17 cellular contexts compared by ENCODE assay signal in genomic region chr6:104943781-104944180, GRCh38. TPM values are rescaled to one million over a fixed set of nuclear protein-coding genes. Genes with fewer than 3 reads are reported as not detected.
DNase-seq lines count a peak whose midpoint lies in the region; ATAC-seq, FAIRE-seq and TF ChIP-seq lines count a peak whose summit lies in the region.
"Had no signal": no experiment of that assay in that cellular context is flagged by ENCODE, and none has a peak within 500 bp of the region (broad histone marks: within the 10 kb centered on the region; RNA-seq: fewer than 3 reads in every experiment).

No MANE protein-coding gene starts in this region.

- no peaks in the 10 kb centered on the region for H3F3A ChIP-seq in GM23338 (replicated peaks; ENCODE audit: low read depth)

- POLR2A ChIA-PET in endothelial cell of umbilical vein (lab: Charles Lee): no interaction called here

- TF ChIP-seq CTCF in GM23338 (conservative IDR thresholded peaks at IDR 0.05; ENCODE audit: low read depth in 2 of 2): no peak
- no peak for TF ChIP-seq CTCF in endothelial cell of umbilical vein (IDR thresholded peaks at IDR 0.05; ENCODE audit: extremely low read depth in 1 of 2, insufficient read depth in 1 of 2, low read depth in 1 of 2, low read length in 2 of 2)

- peaks cover 7% of the 10 kb centered on the region for H3K27me3 Mint-ChIP-seq in GM23338 (ENCODE audit: insufficient read depth, low read depth, poor library complexity)

- H3K4me1 ChIP-seq in GM23338 (ENCODE audit: insufficient read depth): peaks cover 15% of the 10 kb centered on the region
- H3K4me1 ChIP-seq in SJCRH30: no peaks in the 10 kb centered on the region
- peaks cover 4% of the 10 kb centered on the region for H3K4me1 ChIP-seq in endothelial cell of umbilical vein (ENCODE audit: control insufficient read depth, extremely low read depth, insufficient read depth, low read length)
- H3K4me1 ChIP-seq: BLaER1 had no signal

- no peak overlapping the region for H3K4me3 ChIP-seq in GM23338
- H3K4me3 ChIP-seq in SJCRH30: no peak overlapping the region
- H3K4me3 ChIP-seq in endothelial cell of umbilical vein (replicated peaks in 1 of 3; ENCODE audit: insufficient read depth in 1 of 3, low read depth in 1 of 3, low read length in 3 of 3): no peak overlapping the region
- H3K4me3 ChIP-seq: BLaER1, spleen had no signal

- no peaks in the 10 kb centered on the region for H3K27me3 ChIP-seq in GM23338 (ENCODE audit: insufficient read depth)
- H3K27me3 ChIP-seq in SJCRH30: no peaks in the 10 kb centered on the region
- peaks cover 12 to 56% of the 10 kb centered on the region in 2 experiments for H3K27me3 ChIP-seq in endothelial cell of umbilical vein (ENCODE audit: control insufficient read depth in 2 of 2, insufficient read depth in 2 of 2, low read length in 2 of 2)
- H3K27me3 ChIP-seq: BLaER1 had no signal

- no peak for TF ChIP-seq POLR2A in endothelial cell of umbilical vein (IDR thresholded peaks at IDR 0.05; ENCODE audit: low read depth, low read length)

- H3K4me3 Mint-ChIP-seq in GM23338: no peak overlapping the region
- H3K4me3 Mint-ChIP-seq: activated naive CD4-positive, alpha-beta T cell treated with anti-CD3 and anti-CD28 coated beads, Interleukin-2, amount 50 U/mL, for 24 hours had no signal

- DNase-seq in A172 (ENCODE audit: low spot score): peak; percentile 23
- DNase-seq in GM23338 (ENCODE audit: low spot score): no peak
- peak; percentile 26 to 63 for DNase-seq in SJCRH30
- DNase-seq in endothelial cell of umbilical vein (ENCODE audit: low read depth, low spot score): peak; percentile 31
- DNase-seq in stimulated activated CD4-positive, alpha-beta T cell treated with anti-CD3 and anti-CD28 coated beads, Interleukin-12 subunit alpha, Interleukin-12 subunit beta, amount 100 ng/mL, for 4 hours: no peak
- no peak for DNase-seq in glomerular visceral epithelial cell (ENCODE audit: extremely low spot score)
- no peak for DNase-seq in SKM-1 treated with dmso at 0.1 percent for 144 hours (lab: John Stamatoyannopoulos, UW; ENCODE audit: unreplicated experiment)
- DNase-seq: activated CD4-positive, alpha-beta T cell treated with anti-CD3 and anti-CD28 coated beads, Interleukin-2, amount 50 U/mL, for 48 hours; effector memory CD4-positive, alpha-beta T cell; H9; NCI-H226; spleen had no signal

- H3K9ac ChIP-seq in endothelial cell of umbilical vein (replicated peaks; ENCODE audit: extremely low read depth, insufficient read depth, low read length): no peak overlapping the region
- H3K9ac ChIP-seq: BLaER1 had no signal

- FAIRE-seq in endothelial cell of umbilical vein (lab: Jason Lieb, UNC): peak; percentile 21
- FAIRE-seq: urothelium cell line had no signal

- intact Hi-C loops in endothelial cell of umbilical vein (cut with micrococcal nuclease): loop anchor here (5.0 kb wide), 3 partner anchors 86 to 1359 kb away; partner anchors contain the start of gene HACE1

- no peaks in the 10 kb centered on the region for H4K20me1 ChIP-seq in GM23338 (replicated peaks; ENCODE audit: insufficient read depth)
- no peaks in the 10 kb centered on the region for H4K20me1 ChIP-seq in endothelial cell of umbilical vein (replicated peaks; ENCODE audit: control insufficient read depth, extremely low read depth, insufficient read depth, low read length)
- H4K20me1 ChIP-seq: BLaER1 had no signal

- no peaks in the 10 kb centered on the region for H3K9me1 ChIP-seq in endothelial cell of umbilical vein (replicated peaks; ENCODE audit: control insufficient read depth, extremely low read depth, insufficient read depth, low read length)

- H3K4me2 ChIP-seq in GM23338 (no peak overlapping the region), endothelial cell of umbilical vein (ENCODE audit: insufficient read depth, low read length) (no peak overlapping the region)
- H3K4me2 ChIP-seq: BLaER1 had no signal

- dilution Hi-C loops in endothelial cell of umbilical vein (cut with MboI; ENCODE audit: extremely low pct_ligation_motif_present, low sequenced_read_pairs): no loop called here

- H3K79me2 ChIP-seq in GM23338 (replicated peaks; ENCODE audit: insufficient read depth) (peaks cover 67% of the 10 kb centered on the region), endothelial cell of umbilical vein (ENCODE audit: control insufficient read depth, insufficient read depth, low read length) (no peaks in the 10 kb centered on the region)

- H3K36me3 Mint-ChIP-seq in GM23338 (ENCODE audit: low read depth): 0 out of 3 replicates have a peak, but pooled peaks cover 4% of the 10 kb centered on the region
- H3K36me3 Mint-ChIP-seq: activated naive CD4-positive, alpha-beta T cell treated with anti-CD3 and anti-CD28 coated beads, Interleukin-2, amount 50 U/mL, for 24 hours had no signal

- H3K4me1 Mint-ChIP-seq in GM23338: peaks cover 31% of the 10 kb centered on the region

- no peak overlapping the region for H2AFZ ChIP-seq in GM23338
- no peak overlapping the region for H2AFZ ChIP-seq in endothelial cell of umbilical vein (ENCODE audit: low read depth, low read length)

- H3K36me3 ChIP-seq in GM23338 (ENCODE audit: insufficient read depth): no peaks in the 10 kb centered on the region
- H3K36me3 ChIP-seq in SJCRH30: no peaks in the 10 kb centered on the region
- H3K36me3 ChIP-seq in endothelial cell of umbilical vein (ENCODE audit: control insufficient read depth in 2 of 2, extremely low read depth in 1 of 2, insufficient read depth in 2 of 2, low read length in 2 of 2): no peaks in the 10 kb centered on the region
- H3K36me3 ChIP-seq: BLaER1, spleen had no signal

- no peaks in the 10 kb centered on the region for H3K9me2 ChIP-seq in GM23338 (ENCODE audit: insufficient read depth)

- H3K27ac Mint-ChIP-seq in GM23338: no peak overlapping the region
- H3K27ac Mint-ChIP-seq: activated naive CD4-positive, alpha-beta T cell treated with anti-CD3 and anti-CD28 coated beads, Interleukin-2, amount 50 U/mL, for 24 hours had no signal

- no peaks in the 10 kb centered on the region for H3K9me3 Mint-ChIP-seq in GM23338
- H3K9me3 Mint-ChIP-seq: activated naive CD4-positive, alpha-beta T cell treated with anti-CD3 and anti-CD28 coated beads, Interleukin-2, amount 50 U/mL, for 24 hours had no signal

- BruUV-seq in endothelial cell of umbilical vein (replicated peaks; lab: Mats Ljungman, UMichigan): no TSS peak

- no peaks in the 10 kb centered on the region for H3K9me3 ChIP-seq in SJCRH30 (replicated peaks)
- H3K9me3 ChIP-seq in endothelial cell of umbilical vein (replicated peaks; ENCODE audit: control insufficient read depth, insufficient read depth, low read length): no peaks in the 10 kb centered on the region

- no peak for ATAC-seq in GM23338
- no peak for ATAC-seq in GM19328 (IDR thresholded peaks at IDR 0.05; ENCODE audit: unreplicated experiment)
- ATAC-seq: Right ventricle myocardium inferior had no signal

- H3K27ac ChIP-seq in GM23338 (ENCODE audit: low read depth) (no peak overlapping the region), SJCRH30 (no peak overlapping the region), endothelial cell of umbilical vein (ENCODE audit: insufficient read depth, low read depth, low read length) (no peak overlapping the region)
- H3K27ac ChIP-seq: BLaER1, spleen had no signal

- CTCF ChIA-PET in endothelial cell of umbilical vein (lab: Charles Lee): interaction anchor here (4.4 kb wide), 1 partner anchor 134 kb away, joined by 20 read pairs; no protein-coding TSS in a partner anchor

TF ChIP-seq in GM23338, 12 proteins besides CTCF, POLR2A, EP300 and RAD21 (continues in another document):
- TF ChIP-seq ETS1 (IDR thresholded peaks at IDR 0.05): no peak

TF ChIP-seq in endothelial cell of umbilical vein, 7 proteins besides CTCF, POLR2A, EP300 and RAD21:
- TF ChIP-seq POLR2AphosphoS5 (IDR thresholded peaks at IDR 0.05; ENCODE audit: insufficient read depth, low read depth, low read length): no peak
- no peak for TF ChIP-seq GATA2 (IDR thresholded peaks at IDR 0.05; ENCODE audit: insufficient read depth, insufficient read length, low read depth, low read length)
- no peak for TF ChIP-seq FOS (IDR thresholded peaks at IDR 0.05; ENCODE audit: borderline replicate concordance, insufficient read depth, low read length)
- no peak for TF ChIP-seq JUN (IDR thresholded peaks at IDR 0.05; ENCODE audit: borderline replicate concordance, insufficient read depth, insufficient read length, low read depth)
- TF ChIP-seq EZH2 (IDR thresholded peaks at IDR 0.05; ENCODE audit: borderline replicate concordance, low read depth, low read length, severe bottlenecking): no peak
- TF ChIP-seq MAX (IDR thresholded peaks at IDR 0.05; ENCODE audit: insufficient read depth, insufficient read length): no peak
- TF ChIP-seq MYC (IDR thresholded peaks at IDR 0.05; ENCODE audit: low read depth, low read length): no peak

RNA-seq across cellular contexts. Expression of gene LIN28B, which starts 13.1 kb away (rescaled TPM):
- total RNA-seq in A172 (2014; rRNA removed; shearing (Covaris generic)): not detected in 2 replicates
- total RNA-seq in GM23338 (2014; rRNA removed; shearing (Covaris generic)): 96.4 and 99.2 TPM in 2 replicates
- polyA plus RNA-seq in GM23338 (2016; fragmentation: Nextera tagmentation; extraction: Ambion mirVana): 28.9 and 35.3 TPM in 2 replicates
- 20.3 and 22.4 TPM in 2 replicates for total RNA-seq in SJCRH30 (2014; rRNA removed; shearing (Covaris generic))
- total RNA-seq in endothelial cell of umbilical vein: not detected in 2 replicates
- not detected in 2 replicates for polyA plus RNA-seq in endothelial cell of umbilical vein
- not detected in 2 replicates for polyA plus RNA-seq in endothelial cell of umbilical vein (2011; cell fraction: cytosol; rRNA removed)
- 0.05 TPM in 1 of 2 replicates, not detected in the other for polyA plus RNA-seq in endothelial cell of umbilical vein (2011; cell fraction: nucleus; rRNA removed)
- 0.04 TPM in 1 of 2 replicates, not detected in the other for polyA plus RNA-seq in endothelial cell of umbilical vein (2012)
- polyA minus RNA-seq in endothelial cell of umbilical vein: 0.32 and 0.59 TPM in 2 replicates
- not detected for polyA minus RNA-seq in endothelial cell of umbilical vein (2011; cell fraction: cytosol; rRNA and poly(A)+ RNA removed)
- not detected in 2 replicates for polyA minus RNA-seq in endothelial cell of umbilical vein (2011; cell fraction: nucleus; rRNA and poly(A)+ RNA removed)
- total RNA-seq: Right ventricle myocardium inferior, spleen had no signal
- polyA plus RNA-seq: spleen had no signal

Comparison
In these comparisons a context has a peak if more than half of its experiments do, and no peak if none do; other contexts are left out.
1. DNase-seq: peak in A172 (single experiment), SJCRH30 (2 of 2) and endothelial cell of umbilical vein (single experiment); none in GM23338 (single experiment), stimulated activated CD4-positive, alpha-beta T cell treated with anti-CD3 and anti-CD28 coated beads, Interleukin-12 subunit alpha, Interleukin-12 subunit beta, amount 100 ng/mL, for 4 hours (single experiment), glomerular visceral epithelial cell (single experiment) and SKM-1 treated with dmso at 0.1 percent for 144 hours (single experiment).
2. RNA of gene LIN28B, which starts 13.1 kb away (total RNA-seq): 96.4 to 99.2 TPM in GM23338 and 20.3 to 22.4 TPM in SJCRH30; not detected in A172 and not detected in endothelial cell of umbilical vein; every median in the first group is over 10 times any median in the second.